In the genomic region with DNA sequence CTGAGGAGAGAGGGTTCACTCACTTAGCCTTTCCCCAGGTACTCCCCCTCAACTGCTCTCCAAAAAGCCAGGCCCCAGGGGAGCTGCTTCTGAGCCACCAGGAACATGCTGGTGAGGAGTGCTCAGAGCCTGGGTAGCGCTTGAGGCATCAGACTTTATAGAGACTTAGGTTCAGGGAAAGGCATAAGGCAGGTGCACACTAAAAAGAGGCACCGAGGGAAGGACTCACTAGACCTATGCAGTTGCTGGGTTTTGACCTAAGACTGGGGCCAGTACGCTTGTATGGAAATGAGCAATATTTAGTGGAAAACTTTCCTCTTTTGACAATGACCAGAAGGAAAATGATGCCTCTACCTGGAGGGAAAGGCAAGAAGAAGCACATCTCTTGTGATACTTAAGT, we compare ENCODE assay signal across 5 cellular contexts.
DNase-seq lines count a peak whose midpoint lies in the region; ATAC-seq, FAIRE-seq and TF ChIP-seq lines count a peak whose summit lies in the region.
"Not testable (repeated sequence)": the region's sequence is repeated elsewhere in the genome, so short reads cannot be mapped to it uniquely, and the experiment has no call there.

No MANE protein-coding gene starts in this region.

- H3K27me3 ChIP-seq in upper lobe of right lung, result not testable (repeated sequence)

- H3K9me3 ChIP-seq in mucosa of descending colon, upper lobe of right lung: not testable (repeated sequence)

- H3K36me3 ChIP-seq in mucosa of descending colon (ENCODE audit: low read depth); upper lobe of right lung: not testable (repeated sequence)

- not testable (repeated sequence) for H3K4me1 Mint-ChIP-seq in stimulated activated effector memory CD8-positive, alpha-beta T cell treated with anti-CD3 and anti-CD28 coated beads, Interleukin-12 subunit alpha, Interleukin-12 subunit beta, amount 100 ng/mL, for 72 hours; stimulated activated naive CD8-positive, alpha-beta T cell treated with anti-CD3 and anti-CD28 coated beads, Interleukin-15, amount 100 ng/mL, for 72 hours

- H3K27me3 Mint-ChIP-seq in stimulated activated naive CD8-positive, alpha-beta T cell treated with anti-CD3 and anti-CD28 coated beads, Interleukin-15, amount 100 ng/mL, for 72 hours, result not testable (repeated sequence)

- ATAC-seq in mucosa of descending colon, result peak; percentile 20
- ATAC-seq in stimulated activated effector memory CD8-positive, alpha-beta T cell treated with anti-CD3 and anti-CD28 coated beads, Interleukin-12 subunit alpha, Interleukin-12 subunit beta, amount 100 ng/mL, for 72 hours, result peak; percentile 43
- ATAC-seq in stimulated activated naive CD8-positive, alpha-beta T cell treated with anti-CD3 and anti-CD28 coated beads, Interleukin-15, amount 100 ng/mL, for 72 hours, result peak; percentile 50
- ATAC-seq in upper lobe of right lung, result peak; percentile 42

- H3K36me3 Mint-ChIP-seq in stimulated activated effector memory CD8-positive, alpha-beta T cell treated with anti-CD3 and anti-CD28 coated beads, Interleukin-12 subunit alpha, Interleukin-12 subunit beta, amount 100 ng/mL, for 72 hours, result not testable (repeated sequence)

- not testable (repeated sequence) for H3K27ac ChIP-seq in upper lobe of right lung

- H3K4me3 ChIP-seq in mucosa of descending colon, upper lobe of right lung: not testable (repeated sequence)

- H3K4me1 ChIP-seq in mucosa of descending colon (ENCODE audit: low read depth); upper lobe of right lung: not testable (repeated sequence)

- DNase-seq in HTR-8/SVneo (ENCODE audit: insufficient read length, low spot score); mucosa of descending colon; stimulated activated effector memory CD8-positive, alpha-beta T cell treated with anti-CD3 and anti-CD28 coated beads, Interleukin-12 subunit alpha, Interleukin-12 subunit beta, amount 100 ng/mL, for 72 hours (ENCODE audit: low spot score in 2 of 2); stimulated activated naive CD8-positive, alpha-beta T cell treated with anti-CD3 and anti-CD28 coated beads, Interleukin-15, amount 100 ng/mL, for 72 hours; upper lobe of right lung: not testable (repeated sequence)

- intact Hi-C loops in mucosa of descending colon (cut with DNase I, micrococcal nuclease); upper lobe of right lung (cut with DNase I): not testable (repeated sequence)

- peak; percentile 77 for FAIRE-seq in HTR-8/SVneo (lab: Jason Lieb, UNC)

- H3K4me3 Mint-ChIP-seq in stimulated activated effector memory CD8-positive, alpha-beta T cell treated with anti-CD3 and anti-CD28 coated beads, Interleukin-12 subunit alpha, Interleukin-12 subunit beta, amount 100 ng/mL, for 72 hours; stimulated activated naive CD8-positive, alpha-beta T cell treated with anti-CD3 and anti-CD28 coated beads, Interleukin-15, amount 100 ng/mL, for 72 hours: not testable (repeated sequence)

- H3K27ac Mint-ChIP-seq in stimulated activated effector memory CD8-positive, alpha-beta T cell treated with anti-CD3 and anti-CD28 coated beads, Interleukin-12 subunit alpha, Interleukin-12 subunit beta, amount 100 ng/mL, for 72 hours; stimulated activated naive CD8-positive, alpha-beta T cell treated with anti-CD3 and anti-CD28 coated beads, Interleukin-15, amount 100 ng/mL, for 72 hours: not testable (repeated sequence)

- H3K9me3 Mint-ChIP-seq in stimulated activated effector memory CD8-positive, alpha-beta T cell treated with anti-CD3 and anti-CD28 coated beads, Interleukin-12 subunit alpha, Interleukin-12 subunit beta, amount 100 ng/mL, for 72 hours; stimulated activated naive CD8-positive, alpha-beta T cell treated with anti-CD3 and anti-CD28 coated beads, Interleukin-15, amount 100 ng/mL, for 72 hours: not testable (repeated sequence)

- TF ChIP-seq CTCF in mucosa of descending colon (IDR thresholded peaks at IDR 0.05); upper lobe of right lung (IDR thresholded peaks at IDR 0.05): not testable (repeated sequence)
